Comparison of ENCODE assay signal across 17 cellular contexts in genomic region chr7:143979359-143979758, GRCh38. TPM values are rescaled to one million over a fixed set of nuclear protein-coding genes. Genes with fewer than 3 reads are reported as not detected.
DNase-seq lines count a peak whose midpoint lies in the region; ATAC-seq, FAIRE-seq and TF ChIP-seq lines count a peak whose summit lies in the region.
"Had no signal": no experiment of that assay in that cellular context is flagged by ENCODE, and none has a peak within 500 bp of the region (broad histone marks: within the 10 kb centered on the region; RNA-seq: fewer than 3 reads in every experiment).

No MANE protein-coding gene starts in this region.

- FAIRE-seq in astrocyte (lab: Jason Lieb, UNC), result no peak
- FAIRE-seq: A204.1 had no signal

- H3K9me3 ChIP-seq in astrocyte (ENCODE audit: insufficient read depth, low read depth, low read length), result no peaks in the 10 kb centered on the region
- H3K9me3 ChIP-seq: left lung, transverse colon had no signal

- H3K9ac ChIP-seq in astrocyte (ENCODE audit: low read length), result no peak overlapping the region

- no peak overlapping the region for H2AFZ ChIP-seq in astrocyte (ENCODE audit: low read depth, low read length)

- DNase-seq in A172 (ENCODE audit: low spot score) (peak; percentile 72), HFF-Myc (ENCODE audit: extremely low read depth, low read depth) (peak; percentile 42), astrocyte (ENCODE audit: low read depth) (peak; percentile 72), foreskin keratinocyte (peak; percentile 50 to 62), SKM-1 (lab: John Stamatoyannopoulos, UW; ENCODE audit: unreplicated experiment) (no peak), NCI-H510A treated with DMSO at 0.1 percent for 48 hours (lab: John Stamatoyannopoulos, UW) (no peak)
- DNase-seq: activated CD8-positive, alpha-beta T cell treated with anti-CD3 and anti-CD28 coated beads, Interleukin-2, amount 10 ng/mL, durations not matched to agents 7 days and 5 days; activated gamma-delta T cell treated with Interleukin-2 at 50 U/mL for 16 hours; glutamatergic neuron; left lung; T1000; transverse colon had no signal

- no peaks in the 10 kb centered on the region for H3K79me2 ChIP-seq in astrocyte (ENCODE audit: insufficient read depth, low read length)

- H4K20me1 ChIP-seq in astrocyte (ENCODE audit: insufficient read depth, low read length), result no peaks in the 10 kb centered on the region

- H3K4me1 ChIP-seq in astrocyte (ENCODE audit: insufficient read depth, low read length) (no peaks in the 10 kb centered on the region), foreskin keratinocyte (peaks cover 19% of the 10 kb centered on the region)
- H3K4me1 ChIP-seq: left lung had no signal

- no peaks in the 10 kb centered on the region for H3K36me3 ChIP-seq in astrocyte (ENCODE audit: insufficient read depth, low read length)
- H3K36me3 ChIP-seq: left lung, transverse colon had no signal

- H3K4me3 ChIP-seq in HFF-Myc (replicated peaks; ENCODE audit: low read depth, low read length), result no peak overlapping the region
- H3K4me3 ChIP-seq in astrocyte (ENCODE audit: insufficient read depth, low read depth, low read length), result no peak overlapping the region
- H3K4me3 ChIP-seq: left lung, transverse colon had no signal

- H3K36me3 Mint-ChIP-seq in astrocyte (ENCODE audit: low read depth, unreplicated experiment), result no peaks in the 10 kb centered on the region

- peak overlapping the region; percentile 46 for H3K4me2 ChIP-seq in astrocyte (ENCODE audit: low read length)

- H3K4me3 Mint-ChIP-seq in astrocyte (ENCODE audit: unreplicated experiment), result no peak overlapping the region
- H3K4me3 Mint-ChIP-seq: activated CD8-positive, alpha-beta T cell treated with anti-CD3 and anti-CD28 coated beads, Interleukin-2, amount 10 ng/mL, durations not matched to agents 7 days and 5 days; neural crest cell had no signal

- peaks cover 2% of the 10 kb centered on the region for H3K9me3 Mint-ChIP-seq in astrocyte (ENCODE audit: unreplicated experiment)

- TF ChIP-seq CTCF in HFF-Myc (IDR thresholded peaks at IDR 0.05; ENCODE audit: low read depth, low read length, missing control alignments) (no peak), astrocyte (IDR thresholded peaks at IDR 0.05; ENCODE audit: insufficient read depth, low read depth, low read length) (no peak), foreskin keratinocyte (conservative IDR thresholded peaks at IDR 0.05) (no peak)

- H3K27me3 Mint-ChIP-seq in astrocyte (ENCODE audit: low read depth, unreplicated experiment), result no peaks in the 10 kb centered on the region

- H3K27me3 ChIP-seq in astrocyte (ENCODE audit: insufficient read depth, low read length), result no peaks in the 10 kb centered on the region
- no peaks in the 10 kb centered on the region for H3K27me3 ChIP-seq in foreskin keratinocyte
- H3K27me3 ChIP-seq: left lung, transverse colon had no signal

- ATAC-seq in foreskin keratinocyte (peak; percentile 63), HG02678 (IDR thresholded peaks at IDR 0.05; ENCODE audit: unreplicated experiment) (no peak), GM21447 (IDR thresholded peaks at IDR 0.05; ENCODE audit: unreplicated experiment) (no peak)
- ATAC-seq: activated CD8-positive, alpha-beta T cell treated with anti-CD3 and anti-CD28 coated beads, Interleukin-2, amount 10 ng/mL, durations not matched to agents 7 days and 5 days; left lung had no signal

- no peak overlapping the region for H3K27ac ChIP-seq in astrocyte (ENCODE audit: low read depth, low read length)
- H3K27ac ChIP-seq in foreskin keratinocyte, result no peak overlapping the region
- H3K27ac ChIP-seq: left lung, transverse colon had no signal

- peaks cover 22% of the 10 kb centered on the region for H3K4me1 Mint-ChIP-seq in astrocyte (ENCODE audit: low read depth, unreplicated experiment)
- H3K4me1 Mint-ChIP-seq: neural crest cell had no signal

- H3K27ac Mint-ChIP-seq in astrocyte (ENCODE audit: unreplicated experiment), result peak overlapping the region; percentile 63
- H3K27ac Mint-ChIP-seq: activated CD8-positive, alpha-beta T cell treated with anti-CD3 and anti-CD28 coated beads, Interleukin-2, amount 10 ng/mL, durations not matched to agents 7 days and 5 days had no signal

RNA-seq across cellular contexts. Expression of gene OR6B1, which starts 20.8 kb away (rescaled TPM):
- not detected in 2 replicates for total RNA-seq in A172 (2014; rRNA removed; shearing (Covaris generic))
- not detected in 2 replicates for total RNA-seq in astrocyte
- total RNA-seq in foreskin keratinocyte, result not detected in 2 replicates
- not detected in 2 replicates for polyA plus RNA-seq in foreskin keratinocyte
- total RNA-seq: activated CD8-positive, alpha-beta T cell treated with anti-CD3 and anti-CD28 coated beads, Interleukin-2, amount 10 ng/mL, durations not matched to agents 7 days and 5 days; cerebellum; left lung; neural crest cell; transverse colon had no signal

RNA-seq across cellular contexts. Expression of gene OR2F1, which starts 24.7 kb away (rescaled TPM):
- not detected in 2 replicates for total RNA-seq in A172 (2014; rRNA removed; shearing (Covaris generic))
- not detected in 2 replicates for total RNA-seq in astrocyte
- not detected in 2 replicates for total RNA-seq in foreskin keratinocyte
- polyA plus RNA-seq in foreskin keratinocyte, result not detected in 2 replicates
- total RNA-seq: activated CD8-positive, alpha-beta T cell treated with anti-CD3 and anti-CD28 coated beads, Interleukin-2, amount 10 ng/mL, durations not matched to agents 7 days and 5 days; left lung; neural crest cell; transverse colon had no signal

RNA-seq across cellular contexts. Expression of gene OR2F2, which starts 44.3 kb away (rescaled TPM):
- total RNA-seq in A172 (2014; rRNA removed; shearing (Covaris generic)), result not detected in 2 replicates
- total RNA-seq in astrocyte, result not detected in 2 replicates
- not detected in 2 replicates for total RNA-seq in foreskin keratinocyte
- not detected in 2 replicates for polyA plus RNA-seq in foreskin keratinocyte
- total RNA-seq: activated CD8-positive, alpha-beta T cell treated with anti-CD3 and anti-CD28 coated beads, Interleukin-2, amount 10 ng/mL, durations not matched to agents 7 days and 5 days; cerebellum; left lung; neural crest cell; transverse colon had no signal

Comparison
In these comparisons a context has a peak if more than half of its experiments do, and no peak if none do; other contexts are left out.
1. DNase-seq: peak in A172 (single experiment), HFF-Myc (single experiment), astrocyte (single experiment) and foreskin keratinocyte (2 of 2); none in SKM-1 (single experiment) and NCI-H510A treated with DMSO at 0.1 percent for 48 hours (single experiment).